1 cellular context compared by ENCODE assay signal in the genomic region with DNA sequence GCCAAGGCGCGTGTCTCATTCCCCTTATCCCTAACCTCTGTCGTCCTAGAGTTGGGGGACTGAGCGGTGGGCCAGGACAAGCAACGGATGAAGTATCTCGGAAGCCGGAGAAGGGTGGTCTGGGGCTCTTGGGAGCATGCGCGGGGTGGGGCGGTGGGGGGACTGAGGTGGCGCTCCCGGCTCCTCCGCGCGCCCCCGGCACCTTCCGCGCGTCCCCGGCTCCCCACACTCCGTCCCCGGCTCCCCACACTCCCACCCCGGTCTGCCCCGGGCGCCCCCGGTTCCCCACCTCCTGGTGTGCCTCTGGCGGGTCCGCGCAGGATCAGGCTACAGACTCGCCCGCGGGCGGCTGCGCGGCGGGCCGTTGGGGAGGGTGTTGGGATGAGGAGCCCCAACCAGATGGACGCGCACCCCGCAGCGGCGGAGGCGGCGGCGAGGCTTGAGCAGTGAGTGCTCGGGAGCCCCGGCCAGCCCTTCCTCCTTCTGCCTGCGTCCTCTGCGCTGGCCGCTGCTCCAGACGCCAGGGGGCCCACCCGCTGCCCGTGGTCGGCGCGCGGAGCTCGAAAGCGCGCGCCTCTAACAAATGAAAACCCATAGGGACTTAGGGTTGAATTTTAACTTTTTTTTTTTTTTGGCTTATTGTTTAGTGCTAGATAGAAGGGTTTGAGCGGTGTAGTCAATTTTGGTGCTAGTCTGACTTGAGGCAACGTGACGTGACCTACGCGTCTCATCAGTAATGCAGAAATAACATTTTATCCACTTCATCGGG.
TF ChIP-seq lines count a peak whose summit lies in the region.

No MANE protein-coding gene starts in this region.

TF ChIP-seq in HepG2, 621 proteins besides CTCF, POLR2A, EP300 and RAD21 (continued from another document and continues in another):
- TF ChIP-seq, protein P1, sequence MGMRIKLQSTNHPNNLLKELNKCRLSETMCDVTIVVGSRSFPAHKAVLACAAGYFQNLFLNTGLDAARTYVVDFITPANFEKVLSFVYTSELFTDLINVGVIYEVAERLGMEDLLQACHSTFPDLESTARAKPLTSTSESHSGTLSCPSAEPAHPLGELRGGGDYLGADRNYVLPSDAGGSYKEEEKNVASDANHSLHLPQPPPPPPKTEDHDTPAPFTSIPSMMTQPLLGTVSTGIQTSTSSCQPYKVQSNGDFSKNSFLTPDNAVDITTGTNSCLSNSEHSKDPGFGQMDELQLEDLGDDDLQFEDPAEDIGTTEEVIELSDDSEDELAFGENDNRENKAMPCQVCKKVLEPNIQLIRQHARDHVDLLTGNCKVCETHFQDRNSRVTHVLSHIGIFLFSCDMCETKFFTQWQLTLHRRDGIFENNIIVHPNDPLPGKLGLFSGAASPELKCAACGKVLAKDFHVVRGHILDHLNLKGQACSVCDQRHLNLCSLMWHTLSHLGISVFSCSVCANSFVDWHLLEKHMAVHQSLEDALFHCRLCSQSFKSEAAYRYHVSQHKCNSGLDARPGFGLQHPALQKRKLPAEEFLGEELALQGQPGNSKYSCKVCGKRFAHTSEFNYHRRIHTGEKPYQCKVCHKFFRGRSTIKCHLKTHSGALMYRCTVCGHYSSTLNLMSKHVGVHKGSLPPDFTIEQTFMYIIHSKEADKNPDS (CRISPR knock-in tag; IDR thresholded peaks at IDR 0.05): no peak
- no peak for TF ChIP-seq SMYD3 (CRISPR knock-in tag; IDR thresholded peaks at IDR 0.05)
- TF ChIP-seq FOXM1 (CRISPR knock-in tag; IDR thresholded peaks at IDR 0.05): no peak
- TF ChIP-seq CREB1 (IDR thresholded peaks at IDR 0.05): peak; percentile 57
- no peak for TF ChIP-seq CREB1 (CRISPR knock-in tag; IDR thresholded peaks at IDR 0.05)
- TF ChIP-seq ZNF383 (CRISPR knock-in tag; IDR thresholded peaks at IDR 0.05; ENCODE audit: borderline replicate concordance): no peak
- no peak for TF ChIP-seq HMG20B (CRISPR knock-in tag; conservative IDR thresholded peaks at IDR 0.05)
- 0 out of 2 replicates have a peak, but pooled peaks have one; percentile 70 for TF ChIP-seq ERF (CRISPR knock-in tag; IDR thresholded peaks at IDR 0.05)
- TF ChIP-seq, protein P2, sequence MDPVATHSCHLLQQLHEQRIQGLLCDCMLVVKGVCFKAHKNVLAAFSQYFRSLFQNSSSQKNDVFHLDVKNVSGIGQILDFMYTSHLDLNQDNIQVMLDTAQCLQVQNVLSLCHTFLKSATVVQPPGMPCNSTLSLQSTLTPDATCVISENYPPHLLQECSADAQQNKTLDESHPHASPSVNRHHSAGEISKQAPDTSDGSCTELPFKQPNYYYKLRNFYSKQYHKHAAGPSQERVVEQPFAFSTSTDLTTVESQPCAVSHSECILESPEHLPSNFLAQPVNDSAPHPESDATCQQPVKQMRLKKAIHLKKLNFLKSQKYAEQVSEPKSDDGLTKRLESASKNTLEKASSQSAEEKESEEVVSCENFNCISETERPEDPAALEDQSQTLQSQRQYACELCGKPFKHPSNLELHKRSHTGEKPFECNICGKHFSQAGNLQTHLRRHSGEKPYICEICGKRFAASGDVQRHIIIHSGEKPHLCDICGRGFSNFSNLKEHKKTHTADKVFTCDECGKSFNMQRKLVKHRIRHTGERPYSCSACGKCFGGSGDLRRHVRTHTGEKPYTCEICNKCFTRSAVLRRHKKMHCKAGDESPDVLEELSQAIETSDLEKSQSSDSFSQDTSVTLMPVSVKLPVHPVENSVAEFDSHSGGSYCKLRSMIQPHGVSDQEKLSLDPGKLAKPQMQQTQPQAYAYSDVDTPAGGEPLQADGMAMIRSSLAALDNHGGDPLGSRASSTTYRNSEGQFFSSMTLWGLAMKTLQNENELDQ (CRISPR knock-in tag; IDR thresholded peaks at IDR 0.05; ENCODE audit: borderline replicate concordance): no peak
- TF ChIP-seq, protein P3, sequence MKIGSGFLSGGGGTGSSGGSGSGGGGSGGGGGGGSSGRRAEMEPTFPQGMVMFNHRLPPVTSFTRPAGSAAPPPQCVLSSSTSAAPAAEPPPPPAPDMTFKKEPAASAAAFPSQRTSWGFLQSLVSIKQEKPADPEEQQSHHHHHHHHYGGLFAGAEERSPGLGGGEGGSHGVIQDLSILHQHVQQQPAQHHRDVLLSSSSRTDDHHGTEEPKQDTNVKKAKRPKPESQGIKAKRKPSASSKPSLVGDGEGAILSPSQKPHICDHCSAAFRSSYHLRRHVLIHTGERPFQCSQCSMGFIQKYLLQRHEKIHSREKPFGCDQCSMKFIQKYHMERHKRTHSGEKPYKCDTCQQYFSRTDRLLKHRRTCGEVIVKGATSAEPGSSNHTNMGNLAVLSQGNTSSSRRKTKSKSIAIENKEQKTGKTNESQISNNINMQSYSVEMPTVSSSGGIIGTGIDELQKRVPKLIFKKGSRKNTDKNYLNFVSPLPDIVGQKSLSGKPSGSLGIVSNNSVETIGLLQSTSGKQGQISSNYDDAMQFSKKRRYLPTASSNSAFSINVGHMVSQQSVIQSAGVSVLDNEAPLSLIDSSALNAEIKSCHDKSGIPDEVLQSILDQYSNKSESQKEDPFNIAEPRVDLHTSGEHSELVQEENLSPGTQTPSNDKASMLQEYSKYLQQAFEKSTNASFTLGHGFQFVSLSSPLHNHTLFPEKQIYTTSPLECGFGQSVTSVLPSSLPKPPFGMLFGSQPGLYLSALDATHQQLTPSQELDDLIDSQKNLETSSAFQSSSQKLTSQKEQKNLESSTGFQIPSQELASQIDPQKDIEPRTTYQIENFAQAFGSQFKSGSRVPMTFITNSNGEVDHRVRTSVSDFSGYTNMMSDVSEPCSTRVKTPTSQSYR (CRISPR knock-in tag; IDR thresholded peaks at IDR 0.05; ENCODE audit: borderline replicate concordance): no peak
- TF ChIP-seq, protein P4, sequence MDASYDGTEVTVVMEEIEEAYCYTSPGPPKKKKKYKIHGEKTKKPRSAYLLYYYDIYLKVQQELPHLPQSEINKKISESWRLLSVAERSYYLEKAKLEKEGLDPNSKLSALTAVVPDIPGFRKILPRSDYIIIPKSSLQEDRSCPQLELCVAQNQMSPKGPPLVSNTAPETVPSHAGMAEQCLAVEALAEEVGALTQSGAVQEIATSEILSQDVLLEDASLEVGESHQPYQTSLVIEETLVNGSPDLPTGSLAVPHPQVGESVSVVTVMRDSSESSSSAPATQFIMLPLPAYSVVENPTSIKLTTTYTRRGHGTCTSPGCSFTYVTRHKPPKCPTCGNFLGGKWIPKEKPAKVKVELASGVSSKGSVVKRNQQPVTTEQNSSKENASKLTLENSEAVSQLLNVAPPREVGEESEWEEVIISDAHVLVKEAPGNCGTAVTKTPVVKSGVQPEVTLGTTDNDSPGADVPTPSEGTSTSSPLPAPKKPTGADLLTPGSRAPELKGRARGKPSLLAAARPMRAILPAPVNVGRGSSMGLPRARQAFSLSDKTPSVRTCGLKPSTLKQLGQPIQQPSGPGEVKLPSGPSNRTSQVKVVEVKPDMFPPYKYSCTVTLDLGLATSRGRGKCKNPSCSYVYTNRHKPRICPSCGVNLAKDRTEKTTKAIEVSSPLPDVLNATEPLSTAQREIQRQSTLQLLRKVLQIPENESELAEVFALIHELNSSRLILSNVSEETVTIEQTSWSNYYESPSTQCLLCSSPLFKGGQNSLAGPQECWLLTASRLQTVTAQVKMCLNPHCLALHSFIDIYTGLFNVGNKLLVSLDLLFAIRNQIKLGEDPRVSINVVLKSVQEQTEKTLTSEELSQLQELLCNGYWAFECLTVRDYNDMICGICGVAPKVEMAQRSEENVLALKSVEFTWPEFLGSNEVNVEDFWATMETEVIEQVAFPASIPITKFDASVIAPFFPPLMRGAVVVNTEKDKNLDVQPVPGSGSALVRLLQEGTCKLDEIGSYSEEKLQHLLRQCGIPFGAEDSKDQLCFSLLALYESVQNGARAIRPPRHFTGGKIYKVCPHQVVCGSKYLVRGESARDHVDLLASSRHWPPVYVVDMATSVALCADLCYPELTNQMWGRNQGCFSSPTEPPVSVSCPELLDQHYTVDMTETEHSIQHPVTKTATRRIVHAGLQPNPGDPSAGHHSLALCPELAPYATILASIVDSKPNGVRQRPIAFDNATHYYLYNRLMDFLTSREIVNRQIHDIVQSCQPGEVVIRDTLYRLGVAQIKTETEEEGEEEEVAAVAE (CRISPR knock-in tag; IDR thresholded peaks at IDR 0.05; ENCODE audit: borderline replicate concordance): 0 out of 2 replicates have a peak, but pooled peaks have one; percentile 16
- TF ChIP-seq, protein P5, sequence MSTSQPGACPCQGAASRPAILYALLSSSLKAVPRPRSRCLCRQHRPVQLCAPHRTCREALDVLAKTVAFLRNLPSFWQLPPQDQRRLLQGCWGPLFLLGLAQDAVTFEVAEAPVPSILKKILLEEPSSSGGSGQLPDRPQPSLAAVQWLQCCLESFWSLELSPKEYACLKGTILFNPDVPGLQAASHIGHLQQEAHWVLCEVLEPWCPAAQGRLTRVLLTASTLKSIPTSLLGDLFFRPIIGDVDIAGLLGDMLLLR (CRISPR knock-in tag; IDR thresholded peaks at IDR 0.05): peak; percentile 46; the same call in 1 of the 2 replicates
- no peak for TF ChIP-seq SRSF4 (IDR thresholded peaks at IDR 0.05; ENCODE audit: low read depth, low read length, poor library complexity, severe bottlenecking)
- TF ChIP-seq PHB2 (IDR thresholded peaks at IDR 0.05; ENCODE audit: partially characterized antibody): no peak
- TF ChIP-seq, protein P6, sequence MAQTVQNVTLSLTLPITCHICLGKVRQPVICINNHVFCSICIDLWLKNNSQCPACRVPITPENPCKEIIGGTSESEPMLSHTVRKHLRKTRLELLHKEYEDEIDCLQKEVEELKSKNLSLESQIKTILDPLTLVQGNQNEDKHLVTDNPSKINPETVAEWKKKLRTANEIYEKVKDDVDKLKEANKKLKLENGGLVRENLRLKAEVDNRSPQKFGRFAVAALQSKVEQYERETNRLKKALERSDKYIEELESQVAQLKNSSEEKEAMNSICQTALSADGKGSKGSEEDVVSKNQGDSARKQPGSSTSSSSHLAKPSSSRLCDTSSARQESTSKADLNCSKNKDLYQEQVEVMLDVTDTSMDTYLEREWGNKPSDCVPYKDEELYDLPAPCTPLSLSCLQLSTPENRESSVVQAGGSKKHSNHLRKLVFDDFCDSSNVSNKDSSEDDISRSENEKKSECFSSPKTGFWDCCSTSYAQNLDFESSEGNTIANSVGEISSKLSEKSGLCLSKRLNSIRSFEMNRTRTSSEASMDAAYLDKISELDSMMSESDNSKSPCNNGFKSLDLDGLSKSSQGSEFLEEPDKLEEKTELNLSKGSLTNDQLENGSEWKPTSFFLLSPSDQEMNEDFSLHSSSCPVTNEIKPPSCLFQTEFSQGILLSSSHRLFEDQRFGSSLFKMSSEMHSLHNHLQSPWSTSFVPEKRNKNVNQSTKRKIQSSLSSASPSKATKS (CRISPR knock-in tag; IDR thresholded peaks at IDR 0.05): no peak
- no peak for TF ChIP-seq ZBTB21 (CRISPR knock-in tag; IDR thresholded peaks at IDR 0.05)
- no peak for TF ChIP-seq HDAC2 (CRISPR knock-in tag; IDR thresholded peaks at IDR 0.05)
- TF ChIP-seq KLF9 (CRISPR knock-in tag; IDR thresholded peaks at IDR 0.05; ENCODE audit: low read depth): no peak
- TF ChIP-seq ETV5 (CRISPR knock-in tag; IDR thresholded peaks at IDR 0.05; ENCODE audit: borderline replicate concordance): peak; percentile 56; the same call in 1 of the 2 replicates
- no peak for TF ChIP-seq TEAD2 (CRISPR knock-in tag; IDR thresholded peaks at IDR 0.05)
- TF ChIP-seq ZNF326 (CRISPR knock-in tag; IDR thresholded peaks at IDR 0.05; ENCODE audit: borderline replicate concordance): no peak
- no peak for TF ChIP-seq ZNF724P (CRISPR knock-in tag; IDR thresholded peaks at IDR 0.05; ENCODE audit: borderline replicate concordance)
- TF ChIP-seq, protein P7, sequence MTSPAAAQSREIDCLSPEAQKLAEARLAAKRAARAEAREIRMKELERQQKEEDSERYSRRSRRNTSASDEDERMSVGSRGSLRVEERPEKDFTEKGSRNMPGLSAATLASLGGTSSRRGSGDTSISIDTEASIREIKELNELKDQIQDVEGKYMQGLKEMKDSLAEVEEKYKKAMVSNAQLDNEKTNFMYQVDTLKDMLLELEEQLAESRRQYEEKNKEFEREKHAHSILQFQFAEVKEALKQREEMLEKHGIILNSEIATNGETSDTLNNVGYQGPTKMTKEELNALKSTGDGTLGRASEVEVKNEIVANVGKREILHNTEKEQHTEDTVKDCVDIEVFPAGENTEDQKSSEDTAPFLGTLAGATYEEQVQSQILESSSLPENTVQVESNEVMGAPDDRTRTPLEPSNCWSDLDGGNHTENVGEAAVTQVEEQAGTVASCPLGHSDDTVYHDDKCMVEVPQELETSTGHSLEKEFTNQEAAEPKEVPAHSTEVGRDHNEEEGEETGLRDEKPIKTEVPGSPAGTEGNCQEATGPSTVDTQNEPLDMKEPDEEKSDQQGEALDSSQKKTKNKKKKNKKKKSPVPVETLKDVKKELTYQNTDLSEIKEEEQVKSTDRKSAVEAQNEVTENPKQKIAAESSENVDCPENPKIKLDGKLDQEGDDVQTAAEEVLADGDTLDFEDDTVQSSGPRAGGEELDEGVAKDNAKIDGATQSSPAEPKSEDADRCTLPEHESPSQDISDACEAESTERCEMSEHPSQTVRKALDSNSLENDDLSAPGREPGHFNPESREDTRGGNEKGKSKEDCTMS (CRISPR knock-in tag; conservative IDR thresholded peaks at IDR 0.05): no peak
- TF ChIP-seq, protein P8, sequence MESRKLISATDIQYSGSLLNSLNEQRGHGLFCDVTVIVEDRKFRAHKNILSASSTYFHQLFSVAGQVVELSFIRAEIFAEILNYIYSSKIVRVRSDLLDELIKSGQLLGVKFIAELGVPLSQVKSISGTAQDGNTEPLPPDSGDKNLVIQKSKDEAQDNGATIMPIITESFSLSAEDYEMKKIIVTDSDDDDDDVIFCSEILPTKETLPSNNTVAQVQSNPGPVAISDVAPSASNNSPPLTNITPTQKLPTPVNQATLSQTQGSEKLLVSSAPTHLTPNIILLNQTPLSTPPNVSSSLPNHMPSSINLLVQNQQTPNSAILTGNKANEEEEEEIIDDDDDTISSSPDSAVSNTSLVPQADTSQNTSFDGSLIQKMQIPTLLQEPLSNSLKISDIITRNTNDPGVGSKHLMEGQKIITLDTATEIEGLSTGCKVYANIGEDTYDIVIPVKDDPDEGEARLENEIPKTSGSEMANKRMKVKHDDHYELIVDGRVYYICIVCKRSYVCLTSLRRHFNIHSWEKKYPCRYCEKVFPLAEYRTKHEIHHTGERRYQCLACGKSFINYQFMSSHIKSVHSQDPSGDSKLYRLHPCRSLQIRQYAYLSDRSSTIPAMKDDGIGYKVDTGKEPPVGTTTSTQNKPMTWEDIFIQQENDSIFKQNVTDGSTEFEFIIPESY (CRISPR knock-in tag; IDR thresholded peaks at IDR 0.05): no peak
- TF ChIP-seq ZNF766 (CRISPR knock-in tag; IDR thresholded peaks at IDR 0.05; ENCODE audit: borderline replicate concordance): no peak
- TF ChIP-seq ZNF616 (CRISPR knock-in tag; IDR thresholded peaks at IDR 0.05; ENCODE audit: low read depth): no peak
- no peak for TF ChIP-seq ZSCAN30 (CRISPR knock-in tag; IDR thresholded peaks at IDR 0.05)
- TF ChIP-seq, protein P9, sequence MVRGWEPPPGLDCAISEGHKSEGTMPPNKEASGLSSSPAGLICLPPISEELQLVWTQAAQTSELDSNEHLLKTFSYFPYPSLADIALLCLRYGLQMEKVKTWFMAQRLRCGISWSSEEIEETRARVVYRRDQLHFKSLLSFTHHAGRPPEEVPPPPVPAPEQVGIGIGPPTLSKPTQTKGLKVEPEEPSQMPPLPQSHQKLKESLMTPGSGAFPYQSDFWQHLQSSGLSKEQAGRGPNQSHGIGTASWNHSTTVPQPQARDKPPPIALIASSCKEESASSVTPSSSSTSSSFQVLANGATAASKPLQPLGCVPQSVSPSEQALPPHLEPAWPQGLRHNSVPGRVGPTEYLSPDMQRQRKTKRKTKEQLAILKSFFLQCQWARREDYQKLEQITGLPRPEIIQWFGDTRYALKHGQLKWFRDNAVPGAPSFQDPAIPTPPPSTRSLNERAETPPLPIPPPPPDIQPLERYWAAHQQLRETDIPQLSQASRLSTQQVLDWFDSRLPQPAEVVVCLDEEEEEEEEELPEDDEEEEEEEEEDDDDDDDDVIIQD (CRISPR knock-in tag; IDR thresholded peaks at IDR 0.05; ENCODE audit: low read depth): no peak
- TF ChIP-seq MAF1 (CRISPR knock-in tag; IDR thresholded peaks at IDR 0.05; ENCODE audit: borderline replicate concordance): no peak
- no peak for TF ChIP-seq FOXJ3 (CRISPR knock-in tag; IDR thresholded peaks at IDR 0.05; ENCODE audit: borderline replicate concordance)
- TF ChIP-seq ZSCAN21 (CRISPR knock-in tag; IDR thresholded peaks at IDR 0.05; ENCODE audit: borderline replicate concordance): peak; percentile 50; the same call in 1 of the 2 replicates
- TF ChIP-seq SSRP1 (CRISPR knock-in tag; IDR thresholded peaks at IDR 0.05): no peak
